In the genomic region with DNA sequence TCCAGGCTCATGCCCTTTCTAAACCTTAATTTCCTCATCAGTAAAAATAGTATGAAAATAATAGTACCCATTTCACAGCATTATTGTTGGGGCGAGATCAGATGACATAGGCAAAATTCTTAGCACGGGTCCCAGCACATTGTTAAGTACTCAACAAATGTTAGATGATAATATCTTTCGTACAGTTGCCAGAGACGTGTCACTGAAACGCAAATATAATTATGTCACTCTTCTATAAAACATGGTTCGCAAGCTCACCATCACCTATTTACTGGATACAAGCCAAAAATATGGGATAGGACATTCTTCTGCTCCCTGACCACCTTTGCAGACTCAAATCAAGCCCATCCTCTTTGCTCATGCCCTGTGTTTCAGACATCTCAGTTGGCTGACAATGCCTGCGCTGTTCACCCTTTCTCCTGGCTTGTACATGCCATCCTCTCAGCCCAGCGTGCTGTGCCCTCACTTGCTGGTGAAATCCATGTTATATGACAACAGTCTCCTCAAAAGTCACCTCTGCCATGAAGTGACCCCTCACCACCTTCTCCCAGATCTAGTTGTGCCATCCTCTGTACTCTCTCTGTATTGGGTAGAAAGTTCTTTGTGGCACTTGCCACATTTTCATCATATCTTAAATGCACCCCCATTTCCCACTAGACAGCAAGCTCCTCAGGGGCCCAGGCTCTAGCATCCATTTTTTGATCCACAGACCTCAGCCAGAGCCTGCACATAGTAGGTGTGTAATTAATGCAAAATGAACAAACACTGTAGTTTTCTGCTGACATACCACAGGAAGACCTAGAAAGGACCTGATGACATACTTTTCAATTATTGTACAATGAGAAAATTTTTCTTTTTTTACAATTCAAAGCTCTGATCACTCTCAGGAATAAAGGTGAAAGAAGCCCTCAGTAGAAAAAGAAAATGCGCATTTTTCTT, we compare ENCODE assay signal across 1 cellular context.
TF ChIP-seq lines count a peak whose summit lies in the region.

No MANE protein-coding gene starts in this region.

TF ChIP-seq in IMR-90, 13 proteins besides CTCF, POLR2A, EP300 and RAD21:
- no peak for TF ChIP-seq RCOR1 (IDR thresholded peaks at IDR 0.05; ENCODE audit: insufficient replicate concordance, low read length)
- TF ChIP-seq MAFK (IDR thresholded peaks at IDR 0.05; ENCODE audit: low read depth, low read length) = no peak
- TF ChIP-seq NFE2L2 (IDR thresholded peaks at IDR 0.05; ENCODE audit: low read depth, low read length) = no peak
- TF ChIP-seq CEBPB (IDR thresholded peaks at IDR 0.05; ENCODE audit: low read depth, low read length) = no peak
- no peak for TF ChIP-seq RFX5 (IDR thresholded peaks at IDR 0.05; ENCODE audit: low read depth, low read length)
- TF ChIP-seq SMC3 (IDR thresholded peaks at IDR 0.05; ENCODE audit: low read depth, low read length) = no peak
- TF ChIP-seq MXI1 (IDR thresholded peaks at IDR 0.05; ENCODE audit: borderline replicate concordance, low read depth, low read length) = no peak
- TF ChIP-seq, protein P1, sequence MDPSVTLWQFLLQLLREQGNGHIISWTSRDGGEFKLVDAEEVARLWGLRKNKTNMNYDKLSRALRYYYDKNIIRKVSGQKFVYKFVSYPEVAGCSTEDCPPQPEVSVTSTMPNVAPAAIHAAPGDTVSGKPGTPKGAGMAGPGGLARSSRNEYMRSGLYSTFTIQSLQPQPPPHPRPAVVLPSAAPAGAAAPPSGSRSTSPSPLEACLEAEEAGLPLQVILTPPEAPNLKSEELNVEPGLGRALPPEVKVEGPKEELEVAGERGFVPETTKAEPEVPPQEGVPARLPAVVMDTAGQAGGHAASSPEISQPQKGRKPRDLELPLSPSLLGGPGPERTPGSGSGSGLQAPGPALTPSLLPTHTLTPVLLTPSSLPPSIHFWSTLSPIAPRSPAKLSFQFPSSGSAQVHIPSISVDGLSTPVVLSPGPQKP (IDR thresholded peaks at IDR 0.05; ENCODE audit: borderline replicate concordance, low read depth, low read length) = no peak
TF ChIP-seq in IMR-90: peak in this region for 0.
